ENCODE assay signal across 8 cellular contexts in genomic region chr11:118910309-118911112, GRCh38. TPM values are rescaled to one million over a fixed set of nuclear protein-coding genes. Genes with fewer than 3 reads are reported as not detected.
DNase-seq lines count a peak whose midpoint lies in the region; ATAC-seq and TF ChIP-seq lines count a peak whose summit lies in the region.

No MANE protein-coding gene starts in this region.

- no peaks in the 10 kb centered on the region for H3K9me3 ChIP-seq in mammary epithelial cell (replicated peaks; ENCODE audit: insufficient read depth, low read length)

- H3K27ac ChIP-seq in GM23338 (ENCODE audit: low read depth), result peak overlapping the region; percentile 99
- H3K27ac ChIP-seq in mammary epithelial cell (ENCODE audit: insufficient read depth, low read depth, low read length), result peak overlapping the region; percentile 96
- H3K27ac ChIP-seq in skin epidermis, result peak overlapping the region; percentile 56 to 100 (median 95)

- CTCF ChIA-PET in mammary epithelial cell (lab: Charles Lee; ENCODE audit: low non-redundant PET), result no interaction called here

- H3K4me2 ChIP-seq in GM23338 (peak overlapping the region; percentile 78), mammary epithelial cell (ENCODE audit: insufficient read depth, low read depth, low read length) (peak overlapping the region; percentile 94)

- H3K4me1 ChIP-seq in GM23338 (ENCODE audit: insufficient read depth) (peaks cover 61% of the 10 kb centered on the region), mammary epithelial cell (ENCODE audit: insufficient read depth, low read length) (peaks cover 74% of the 10 kb centered on the region)

- H3K36me3 ChIP-seq in GM23338 (ENCODE audit: insufficient read depth) (peaks cover 5% of the 10 kb centered on the region; the same call in 1 of the 2 replicates), mammary epithelial cell (ENCODE audit: insufficient read depth, low read length) (peaks cover 8% of the 10 kb centered on the region)

- ATAC-seq in GM23338, result peak; percentile 25
- ATAC-seq in HG03354 (IDR thresholded peaks at IDR 0.05; ENCODE audit: poor library complexity, severe bottlenecking, unreplicated experiment), result no peak

- peak overlapping the region; percentile 74 for H3K4me3 Mint-ChIP-seq in GM23338

- H3K27me3 Mint-ChIP-seq in GM23338 (ENCODE audit: insufficient read depth, low read depth, poor library complexity), result peaks cover 26% of the 10 kb centered on the region

- H3K9ac ChIP-seq in mammary epithelial cell (ENCODE audit: insufficient read depth, low read length), result peak overlapping the region; percentile 74

- H3K9me3 Mint-ChIP-seq in GM23338, result no peaks in the 10 kb centered on the region

- 0% methylated on average over 3 of the region's 67 CpGs for WGBS in mammary epithelial cell (ENCODE audit: low coverage, missing lambda C conversion rate)

- no peaks in the 10 kb centered on the region for H3K9me2 ChIP-seq in GM23338 (ENCODE audit: insufficient read depth)

- DNase-seq in GM23338 (ENCODE audit: low spot score) (peak; percentile 92), T-helper 1 cell (peak in 3 of 5 donors; percentile 47 to 65 (median 58)), mammary epithelial cell (peak; percentile 81), iPS-NIHi7 (ENCODE audit: extremely low spot score) (peak; percentile 65), NCI-H446 treated with DMSO at 0.1 percent for 48 hours (lab: John Stamatoyannopoulos, UW) (no peak), GF-D8 (lab: John Stamatoyannopoulos, UW) (no peak)

- H3K27ac Mint-ChIP-seq in GM23338, result peak overlapping the region; percentile 92

- no peak overlapping the region for H2AFZ ChIP-seq in GM23338
- H2AFZ ChIP-seq in mammary epithelial cell (ENCODE audit: low read depth, low read length), result no peak overlapping the region

- H3K79me2 ChIP-seq in GM23338 (replicated peaks; ENCODE audit: insufficient read depth) (peaks cover 69% of the 10 kb centered on the region), mammary epithelial cell (ENCODE audit: insufficient read depth, low read length) (peaks cover 77% of the 10 kb centered on the region)

- no peaks in the 10 kb centered on the region for H3K27me3 ChIP-seq in GM23338 (ENCODE audit: insufficient read depth)
- H3K27me3 ChIP-seq in mammary epithelial cell (ENCODE audit: insufficient read depth, low read length), result no peaks in the 10 kb centered on the region

- H3K4me1 Mint-ChIP-seq in GM23338, result peaks cover 62% of the 10 kb centered on the region

- H3F3A ChIP-seq in GM23338 (replicated peaks; ENCODE audit: low read depth), result peaks cover 28% of the 10 kb centered on the region

- dilution Hi-C loops in mammary epithelial cell (cut with HindIII; ENCODE audit: low sequenced_read_pairs), result no loop called here

- no TSS peak for BruUV-seq in mammary epithelial cell (replicated peaks; lab: Mats Ljungman, UMichigan)

- in situ Hi-C loops in mammary epithelial cell (cut with MboI; ENCODE audit: low sequenced_read_pairs in 2 of 2), result no loop called here

- H4K20me1 ChIP-seq in GM23338 (replicated peaks; ENCODE audit: insufficient read depth) (peaks cover 10% of the 10 kb centered on the region), mammary epithelial cell (ENCODE audit: insufficient read depth, low read length) (no peaks in the 10 kb centered on the region)

- peaks cover 33% of the 10 kb centered on the region for H3K36me3 Mint-ChIP-seq in GM23338 (ENCODE audit: low read depth)

- peak overlapping the region; percentile 55 for H3K4me3 ChIP-seq in GM23338
- peak overlapping the region in 2 of 3 experiments; percentile 37 to 44 for H3K4me3 ChIP-seq in mammary epithelial cell (replicated peaks in 1 of 3; ENCODE audit: insufficient read depth in 1 of 3, low read depth in 2 of 3, low read length in 3 of 3)
- H3K4me3 ChIP-seq in skin epidermis, result peak overlapping the region; percentile 8 to 39 (median 23)

- intact Hi-C loops in mammary epithelial cell (cut with micrococcal nuclease), result loop anchor here (5.0 kb wide), 1 partner anchor 407 kb away; the partner anchor contains the start of gene MCAM

- TF ChIP-seq CTCF in GM23338 (conservative IDR thresholded peaks at IDR 0.05; ENCODE audit: low read depth in 2 of 2) (no peak), mammary epithelial cell (conservative IDR thresholded peaks at IDR 0.05 in 1 of 2, IDR thresholded peaks at IDR 0.05 in 1 of 2; ENCODE audit: extremely low read depth in 1 of 2, insufficient read depth in 1 of 2, low read depth in 1 of 2, low read length in 2 of 2) (no peak)

TF ChIP-seq in GM23338, 12 proteins besides CTCF, POLR2A, EP300 and RAD21:
- TF ChIP-seq POLR2AphosphoS5 (IDR thresholded peaks at IDR 0.05; ENCODE audit: low read depth) (peak; percentile 63), ZNF462 (CRISPR knock-in tag; IDR thresholded peaks at IDR 0.05) (no peak)

RNA-seq across cellular contexts. Expression of gene BCL9L, which starts 15.2 kb away (rescaled TPM):
- total RNA-seq in GM23338 (2014; rRNA removed; shearing (Covaris generic)), result 24.1 and 35.1 TPM in 2 replicates
- polyA plus RNA-seq in GM23338 (2016; fragmentation: Nextera tagmentation; extraction: Ambion mirVana), result 15.9 and 23.6 TPM in 2 replicates
- 100 to 1,000 TPM in 1 of 2 donors, 10 to 100 TPM in 1; 29.2 to 146 TPM for total RNA-seq in mammary epithelial cell
- 20.5 TPM for polyA plus RNA-seq in mammary epithelial cell
- polyA minus RNA-seq in mammary epithelial cell, result 39.1 TPM

RNA-seq across cellular contexts. Expression of gene CXCR5, which starts 26.8 kb away (rescaled TPM):
- total RNA-seq in GM23338 (2014; rRNA removed; shearing (Covaris generic)), result not detected in 2 replicates
- polyA plus RNA-seq in GM23338 (2016; fragmentation: Nextera tagmentation; extraction: Ambion mirVana) (0.18 and 0.96 TPM in 2 replicates), mammary epithelial cell (not detected)
- total RNA-seq in mammary epithelial cell, result not detected
- not detected for polyA minus RNA-seq in mammary epithelial cell

RNA-seq across cellular contexts. Expression of gene UPK2, which starts 45.6 kb away (rescaled TPM):
- total RNA-seq in GM23338 (2014; rRNA removed; shearing (Covaris generic)), result not detected in 2 replicates
- 0.74 and 1.4 TPM in 2 replicates for polyA plus RNA-seq in GM23338 (2016; fragmentation: Nextera tagmentation; extraction: Ambion mirVana)
- under 1 TPM in 1 of 2 donors, not detected in 1; 0.45 TPM for total RNA-seq in mammary epithelial cell
- polyA plus RNA-seq in mammary epithelial cell, result 0.74 TPM
- polyA minus RNA-seq in mammary epithelial cell, result not detected

Comparison
In these comparisons a context has a peak if more than half of its experiments do, and no peak if none do; other contexts are left out.
1. DNase-seq: peak in GM23338 (single experiment), T-helper 1 cell (3 of 5), mammary epithelial cell (single experiment) and iPS-NIHi7 (single experiment); none in NCI-H446 treated with DMSO at 0.1 percent for 48 hours (single experiment) and GF-D8 (single experiment).
2. Peak in every context shown above with its lines, with median percentiles within 50 percentile points of each other: H3K27ac ChIP-seq and H3K4me3 ChIP-seq.